ENCODE assay signal across 8 cellular contexts in the genomic region with DNA sequence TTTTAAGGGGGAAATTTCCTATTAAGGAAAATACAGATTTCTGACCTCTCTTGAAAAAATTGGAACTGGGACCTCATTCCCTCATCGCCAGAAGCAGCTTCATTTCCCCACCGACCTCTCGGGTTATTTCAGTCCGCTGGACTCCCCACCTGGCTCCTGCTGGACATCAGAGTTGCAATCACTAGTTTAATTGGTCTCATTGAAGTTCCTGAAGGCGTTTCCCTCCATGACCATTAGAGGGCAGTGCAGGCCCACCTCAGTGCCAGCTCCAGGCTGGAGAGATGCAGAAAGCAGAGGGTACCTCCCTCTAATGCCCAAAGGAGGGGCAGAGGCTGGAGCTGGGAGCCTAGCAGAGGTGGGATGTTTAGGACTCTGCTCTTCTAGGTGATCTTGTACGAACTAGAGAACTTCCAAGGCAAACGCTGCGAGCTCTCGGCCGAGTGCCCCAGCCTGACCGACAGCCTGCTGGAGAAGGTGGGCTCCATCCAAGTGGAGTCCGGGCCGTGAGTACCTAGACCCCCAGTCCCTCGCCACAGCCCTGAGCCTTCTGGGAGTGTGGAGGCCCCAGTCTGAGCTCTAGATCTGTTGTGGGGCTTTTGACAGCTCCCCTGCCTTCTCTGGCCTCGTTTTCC. TPM values are rescaled to one million over a fixed set of nuclear protein-coding genes. Genes with fewer than 3 reads are reported as not detected.
DNase-seq lines count a peak whose midpoint lies in the region; ATAC-seq and TF ChIP-seq lines count a peak whose summit lies in the region.

No MANE protein-coding gene starts in this region.

- ATAC-seq in gastroesophageal sphincter: peak; percentile 63
- ATAC-seq in HG03175 (IDR thresholded peaks at IDR 0.05; ENCODE audit: unreplicated experiment): no peak

- peaks cover 0 to 3% (median 0%) of the 10 kb centered on the region in 3 donors for H3K4me1 Mint-ChIP-seq in CD8-positive, alpha-beta memory T cell

- TF ChIP-seq CTCF in gastroesophageal sphincter (IDR thresholded peaks at IDR 0.05): peak; percentile 63 to 92 (median 77)
- peak; percentile 27 to 78 (median 30) for TF ChIP-seq CTCF in ovary (IDR thresholded peaks at IDR 0.05)

- H3K27me3 Mint-ChIP-seq in CD8-positive, alpha-beta memory T cell: no peaks in the 10 kb centered on the region

- H3K9me3 Mint-ChIP-seq in CD8-positive, alpha-beta memory T cell: no peaks in the 10 kb centered on the region

- POLR2A ChIA-PET in CD8-positive, alpha-beta memory T cell (lab: Charles Lee): no interaction called here

- H3K36me3 Mint-ChIP-seq in CD8-positive, alpha-beta memory T cell: peaks cover 0 to 3% (median under 1%) of the 10 kb centered on the region in 3 donors

- peak overlapping the region in 2 of 8 donors; percentile 5 to 20 for H3K27ac Mint-ChIP-seq in CD8-positive, alpha-beta memory T cell

- no peaks in the 10 kb centered on the region for H3K4me1 ChIP-seq in CD8-positive, alpha-beta memory T cell (ENCODE audit: insufficient read depth, low read length)
- H3K4me1 ChIP-seq in gastroesophageal sphincter (no peaks in the 10 kb centered on the region), ovary (ENCODE audit: insufficient read depth) (no peaks in the 10 kb centered on the region)

- CTCF ChIA-PET in CD8-positive, alpha-beta memory T cell (lab: Charles Lee): interaction anchor here (1.0 to 2.0 kb wide), 9 partner anchors 8 to 125 kb away, joined by 3 to 8 read pairs (median 5); no protein-coding TSS in a partner anchor

- H3K4me3 Mint-ChIP-seq in CD8-positive, alpha-beta memory T cell: no peak overlapping the region

- H3K27ac ChIP-seq in CD8-positive, alpha-beta memory T cell (ENCODE audit: low read depth, low read length): no peak overlapping the region
- H3K27ac ChIP-seq in gastroesophageal sphincter (no peak overlapping the region), ovary (no peak overlapping the region)

- no peaks in the 10 kb centered on the region for H3K27me3 ChIP-seq in CD8-positive, alpha-beta memory T cell (ENCODE audit: insufficient read depth, low read length, poor library complexity, severe bottlenecking)
- no peaks in the 10 kb centered on the region for H3K27me3 ChIP-seq in gastroesophageal sphincter
- no peaks in the 10 kb centered on the region for H3K27me3 ChIP-seq in ovary

- H3K9me3 ChIP-seq in CD8-positive, alpha-beta memory T cell (ENCODE audit: low read length): no peaks in the 10 kb centered on the region
- H3K9me3 ChIP-seq in gastroesophageal sphincter (no peaks in the 10 kb centered on the region), ovary (no peaks in the 10 kb centered on the region)

- no peak overlapping the region for H3K4me3 ChIP-seq in CD8-positive, alpha-beta memory T cell (ENCODE audit: low read length)
- H3K4me3 ChIP-seq in gastroesophageal sphincter (no peak overlapping the region), ovary (no peak overlapping the region)

- intact Hi-C loops in ovary (cut with DNase I): no loop called here

- TF ChIP-seq POLR2A in gastroesophageal sphincter (IDR thresholded peaks at IDR 0.05) (no peak), ovary (IDR thresholded peaks at IDR 0.05) (no peak)

- DNase-seq in CD8-positive, alpha-beta memory T cell: peak in 4 of 5 donors; percentile 16 to 57 (median 28)
- DNase-seq in HuH-7.5 (ENCODE audit: low spot score): peak; percentile 83
- DNase-seq in RPMI7951 (ENCODE audit: low read depth): peak; percentile 45
- DNase-seq in activated T-helper 9 cell treated with anti-CD3 and anti-CD28 coated beads, Interleukin-2, amount 50 U/mL, for 16 hours (ENCODE audit: low read depth): peak; percentile 6
- peak; percentile 33 to 65 (median 48) for DNase-seq in ovary
- no peak for DNase-seq in NCI-H2029 treated with DMSO at 0.1 percent for 48 hours (lab: John Stamatoyannopoulos, UW)

- whole genome bisulfite sequencing in gastroesophageal sphincter (ENCODE audit: low coverage in 1 of 2), 2 donors: 38 to 60% methylated on average over 6 to 10 of the region's 15 CpGs
- WGBS in ovary, 3 donors: 18 to 49% (median 49%) methylated on average over 7 to 15 of the region's 15 CpGs

- no peak for TF ChIP-seq EP300 in gastroesophageal sphincter (IDR thresholded peaks at IDR 0.05)
- no peak for TF ChIP-seq EP300 in ovary (IDR thresholded peaks at IDR 0.05)

- H3K36me3 ChIP-seq in CD8-positive, alpha-beta memory T cell (ENCODE audit: insufficient read depth, low read length): no peaks in the 10 kb centered on the region
- H3K36me3 ChIP-seq in gastroesophageal sphincter (peaks cover 0 to 35% of the 10 kb centered on the region in 2 donors), ovary (no peaks in the 10 kb centered on the region)

RNA-seq across cellular contexts. Expression of gene CRYBB3, which starts 2.7 kb away (rescaled TPM):
- total RNA-seq in CD8-positive, alpha-beta memory T cell: under 1 TPM; 0.26 to 0.47 TPM
- not detected for polyA plus RNA-seq in CD8-positive, alpha-beta memory T cell
- not detected in 2 replicates for total RNA-seq in RPMI7951 (2014; rRNA removed; shearing (Covaris generic))
- total RNA-seq in gastroesophageal sphincter (not detected), ovary (under 1 TPM in 2 of 7 donors, not detected in 5; 0.30 to 0.69 TPM)
- not detected for polyA plus RNA-seq in ovary

RNA-seq across cellular contexts. Expression of gene CRYBB2, which starts 17.0 kb away (rescaled TPM):
- total RNA-seq in CD8-positive, alpha-beta memory T cell: not detected
- polyA plus RNA-seq in CD8-positive, alpha-beta memory T cell: not detected
- not detected in 2 replicates for total RNA-seq in RPMI7951 (2014; rRNA removed; shearing (Covaris generic))
- not detected for total RNA-seq in gastroesophageal sphincter
- under 1 TPM in 2 of 7 donors, not detected in 5; 0.30 to 0.42 TPM for total RNA-seq in ovary
- polyA plus RNA-seq in ovary: under 1 TPM in 1 of 2 donors, not detected in 1; 0.08 TPM
